ENCODE assay signal across 9 cellular contexts in genomic region chr11:69641681-69642548, GRCh38. TPM values are rescaled to one million over a fixed set of nuclear protein-coding genes. Genes with fewer than 3 reads are reported as not detected.
DNase-seq lines count a peak whose midpoint lies in the region; FAIRE-seq and TF ChIP-seq lines count a peak whose summit lies in the region.
"Had no signal": no experiment of that assay in that cellular context is flagged by ENCODE, and none has a peak within 500 bp of the region (broad histone marks: within the 10 kb centered on the region; RNA-seq: fewer than 3 reads in every experiment).

No MANE protein-coding gene starts in this region.

- CTCF ChIA-PET in CD4-positive, alpha-beta memory T cell (lab: Charles Lee; ENCODE audit: partially characterized antibody), result interaction anchor here (1.3 to 5.8 kb wide), 5 partner anchors 28 to 1058 kb away, joined by 4 to 52 read pairs (median 10); partner anchors contain the start of gene MYEOV

- no peaks in the 10 kb centered on the region for H3K9me3 ChIP-seq in CD4-positive, alpha-beta memory T cell (ENCODE audit: control insufficient read depth in 1 of 2, low read length in 2 of 2)

- peaks cover 51% of the 10 kb centered on the region for H3K4me1 ChIP-seq in CD4-positive, alpha-beta memory T cell (ENCODE audit: insufficient read depth, low read length)

- POLR2A ChIA-PET in CD4-positive, alpha-beta memory T cell (lab: Charles Lee; ENCODE audit: partially characterized antibody), result interaction anchor here (1.6 kb wide), 3 partner anchors 33 to 593 kb away, joined by 5 to 8 read pairs (median 6); partner anchors contain the start of genes LTO1 and TPCN2

- intact Hi-C loops in CD4-positive, alpha-beta memory T cell (cut with micrococcal nuclease), result loop anchor here (2.0 kb wide), 1 partner anchor 29 kb away; no protein-coding TSS in a partner anchor

- peaks cover 20 to 24% of the 10 kb centered on the region in 2 donors for H3K27me3 Mint-ChIP-seq in CD4-positive, alpha-beta memory T cell
- no peaks in the 10 kb centered on the region for H3K27me3 Mint-ChIP-seq in osteocyte (ENCODE audit: unreplicated experiment)

- peak overlapping the region in 1 of 2 donors; percentile 46 for H3K4me3 ChIP-seq in CD4-positive, alpha-beta memory T cell (ENCODE audit: low read length in 2 of 2)

- H3K9me3 Mint-ChIP-seq in CD4-positive, alpha-beta memory T cell, result peaks cover 0 to 3% (median 0%) of the 10 kb centered on the region in 8 donors
- no peaks in the 10 kb centered on the region for H3K9me3 Mint-ChIP-seq in osteocyte (ENCODE audit: unreplicated experiment)

- peak in 1 of 5 donors; percentile 21 for DNase-seq in CD4-positive, alpha-beta memory T cell
- DNase-seq in OCI-M1 (lab: John Stamatoyannopoulos, UW) (peak; percentile 80), epithelial cell of prostate (ENCODE audit: low read depth, low spot score) (no peak), osteocyte (ENCODE audit: extremely low spot score, unreplicated experiment) (no peak), Kasumi-1 (lab: John Stamatoyannopoulos, UW) (no peak), anterior cingulate cortex (lab: John Stamatoyannopoulos, UW) (no peak), RCC 7860 (ENCODE audit: low spot score) (no peak), NCI-H2171 treated with DMSO at 0.1 percent for 48 hours (lab: John Stamatoyannopoulos, UW) (no peak)

- peaks cover 0 to 1% of the 10 kb centered on the region in 2 donors for H3K36me3 Mint-ChIP-seq in CD4-positive, alpha-beta memory T cell
- H3K36me3 Mint-ChIP-seq in osteocyte (ENCODE audit: unreplicated experiment), result peaks cover 5% of the 10 kb centered on the region

- H3K4me1 Mint-ChIP-seq in CD4-positive, alpha-beta memory T cell, result peaks cover 11 to 36% (median 24%) of the 10 kb centered on the region in 4 donors
- H3K4me1 Mint-ChIP-seq in osteocyte (ENCODE audit: unreplicated experiment), result peaks cover 41% of the 10 kb centered on the region

- H3K27ac Mint-ChIP-seq in CD4-positive, alpha-beta memory T cell, result no peak overlapping the region
- peak overlapping the region; percentile 86 for H3K27ac Mint-ChIP-seq in osteocyte (ENCODE audit: unreplicated experiment)

- H3K36me3 ChIP-seq in CD4-positive, alpha-beta memory T cell (ENCODE audit: insufficient read depth, low read length), result no peaks in the 10 kb centered on the region

- peak overlapping the region; percentile 86 to 94 (median 88) for H3K4me3 Mint-ChIP-seq in CD4-positive, alpha-beta memory T cell
- peak overlapping the region; percentile 87 for H3K4me3 Mint-ChIP-seq in osteocyte (ENCODE audit: unreplicated experiment)

- no peak overlapping the region for H3K27ac ChIP-seq in CD4-positive, alpha-beta memory T cell (ENCODE audit: low read depth, low read length)
- peak overlapping the region; percentile 86 for H3K27ac ChIP-seq in epithelial cell of prostate

- TF ChIP-seq CTCF in osteocyte (IDR thresholded peaks at IDR 0.05), result no peak

- no peak for FAIRE-seq in RCC 7860 (lab: Jason Lieb, UNC)
- FAIRE-seq: endometrium had no signal

- peaks cover 33% of the 10 kb centered on the region for H3K27me3 ChIP-seq in CD4-positive, alpha-beta memory T cell (ENCODE audit: insufficient read depth, low read length)

RNA-seq across cellular contexts. Expression of gene CCND1, which starts 1.0 kb away (rescaled TPM):
- total RNA-seq in CD4-positive, alpha-beta memory T cell, result 1 to 10 TPM; 1.6 to 1.7 TPM
- 1 to 10 TPM in 1 of 2 donors, under 1 TPM in 1; 1.00 to 1.8 TPM for polyA plus RNA-seq in CD4-positive, alpha-beta memory T cell
- total RNA-seq in osteocyte, result 180 and 183 TPM in 2 replicates

RNA-seq across cellular contexts. Expression of gene LTO1, which starts 33.2 kb away (rescaled TPM):
- total RNA-seq in CD4-positive, alpha-beta memory T cell, result 10 to 100 TPM; 60.2 to 63.0 TPM
- polyA plus RNA-seq in CD4-positive, alpha-beta memory T cell, result 10 to 100 TPM; 13.3 to 18.7 TPM
- total RNA-seq in osteocyte, result 18.9 and 21.4 TPM in 2 replicates

Comparison
In these comparisons a context has a peak if more than half of its experiments do, and no peak if none do; other contexts are left out.
1. RNA of gene CCND1, which starts 1.0 kb away (total RNA-seq): 180 to 183 TPM in osteocyte; 1.6 to 1.7 TPM in CD4-positive, alpha-beta memory T cell; every median in the first group is over 10 times any median in the second.